Comparison of ENCODE assay signal across 13 cellular contexts in genomic region chr12:89493650-89494302, GRCh38. TPM values are rescaled to one million over a fixed set of nuclear protein-coding genes. Genes with fewer than 3 reads are reported as not detected.
DNase-seq lines count a peak whose midpoint lies in the region; ATAC-seq and TF ChIP-seq lines count a peak whose summit lies in the region.
"Had no signal": no experiment of that assay in that cellular context is flagged by ENCODE, and none has a peak within 500 bp of the region (broad histone marks: within the 10 kb centered on the region; RNA-seq: fewer than 3 reads in every experiment).

No MANE protein-coding gene starts in this region.

- peak overlapping the region; percentile 61 to 72 for H3K4me3 Mint-ChIP-seq in activated T-cell treated with anti-CD3 and anti-CD28 coated beads, Interleukin-2, amount 50 U/mL, for 72 hours
- peak overlapping the region; percentile 76 for H3K4me3 Mint-ChIP-seq in activated T-helper 17 cell treated with anti-CD3 and anti-CD28 coated beads, Interleukin-2, amount 50 U/mL, for 72 hours
- H3K4me3 Mint-ChIP-seq in stimulated activated memory B cell treated with anti-CD40 and anti-IgM and Interleukin-4, amounts not matched to agents 10 μg/mL and 1 μg/mL and 100 μg/mL, for 72 hours: no peak overlapping the region
- no peak overlapping the region for H3K4me3 Mint-ChIP-seq in endothelial cell (ENCODE audit: unreplicated experiment)
- H3K4me3 Mint-ChIP-seq: mesothelial cell of epicardium had no signal

- H3K27ac Mint-ChIP-seq in activated T-cell treated with anti-CD3 and anti-CD28 coated beads, Interleukin-2, amount 50 U/mL, for 72 hours: peak overlapping the region; percentile 85
- peak overlapping the region; percentile 99 for H3K27ac Mint-ChIP-seq in activated T-helper 17 cell treated with anti-CD3 and anti-CD28 coated beads, Interleukin-2, amount 50 U/mL, for 72 hours
- H3K27ac Mint-ChIP-seq in stimulated activated memory B cell treated with anti-CD40 and anti-IgM and Interleukin-4, amounts not matched to agents 10 μg/mL and 1 μg/mL and 100 μg/mL, for 72 hours: peak overlapping the region; percentile 72
- no peak overlapping the region for H3K27ac Mint-ChIP-seq in endothelial cell (ENCODE audit: unreplicated experiment)
- H3K27ac Mint-ChIP-seq: mesothelial cell of epicardium had no signal

- peaks cover 8 to 10% of the 10 kb centered on the region in 2 donors for H3K36me3 Mint-ChIP-seq in activated T-cell treated with anti-CD3 and anti-CD28 coated beads, Interleukin-2, amount 50 U/mL, for 72 hours (ENCODE audit: insufficient read depth in 2 of 2)
- H3K36me3 Mint-ChIP-seq in activated T-helper 17 cell treated with anti-CD3 and anti-CD28 coated beads, Interleukin-2, amount 50 U/mL, for 72 hours (ENCODE audit: low read depth): peaks cover 74% of the 10 kb centered on the region
- H3K36me3 Mint-ChIP-seq in stimulated activated memory B cell treated with anti-CD40 and anti-IgM and Interleukin-4, amounts not matched to agents 10 μg/mL and 1 μg/mL and 100 μg/mL, for 72 hours: peaks cover 27% of the 10 kb centered on the region
- H3K36me3 Mint-ChIP-seq in endothelial cell (ENCODE audit: low read depth, unreplicated experiment): peaks cover 11% of the 10 kb centered on the region

- peaks cover 25% of the 10 kb centered on the region for H3K4me1 Mint-ChIP-seq in activated T-cell treated with anti-CD3 and anti-CD28 coated beads, Interleukin-2, amount 50 U/mL, for 72 hours (ENCODE audit: low read depth)
- peaks cover 22% of the 10 kb centered on the region for H3K4me1 Mint-ChIP-seq in activated T-helper 17 cell treated with anti-CD3 and anti-CD28 coated beads, Interleukin-2, amount 50 U/mL, for 72 hours
- H3K4me1 Mint-ChIP-seq in stimulated activated memory B cell treated with anti-CD40 and anti-IgM and Interleukin-4, amounts not matched to agents 10 μg/mL and 1 μg/mL and 100 μg/mL, for 72 hours: peaks cover 29% of the 10 kb centered on the region
- H3K4me1 Mint-ChIP-seq in endothelial cell (ENCODE audit: unreplicated experiment): peaks cover 15% of the 10 kb centered on the region
- H3K4me1 Mint-ChIP-seq: mesothelial cell of epicardium had no signal

- no peaks in the 10 kb centered on the region for H3K27me3 Mint-ChIP-seq in activated T-cell treated with anti-CD3 and anti-CD28 coated beads, Interleukin-2, amount 50 U/mL, for 72 hours (ENCODE audit: low read depth)
- no peaks in the 10 kb centered on the region for H3K27me3 Mint-ChIP-seq in activated T-helper 17 cell treated with anti-CD3 and anti-CD28 coated beads, Interleukin-2, amount 50 U/mL, for 72 hours
- H3K27me3 Mint-ChIP-seq in stimulated activated memory B cell treated with anti-CD40 and anti-IgM and Interleukin-4, amounts not matched to agents 10 μg/mL and 1 μg/mL and 100 μg/mL, for 72 hours: no peaks in the 10 kb centered on the region
- H3K27me3 Mint-ChIP-seq in endothelial cell (ENCODE audit: unreplicated experiment): no peaks in the 10 kb centered on the region

- TF ChIP-seq CTCF in endothelial cell (IDR thresholded peaks at IDR 0.05; ENCODE audit: unreplicated experiment): no peak

- H3K9me3 Mint-ChIP-seq in activated T-cell treated with anti-CD3 and anti-CD28 coated beads, Interleukin-2, amount 50 U/mL, for 72 hours: peaks cover 2 to 3% of the 10 kb centered on the region in 2 donors
- peaks cover 4% of the 10 kb centered on the region for H3K9me3 Mint-ChIP-seq in activated T-helper 17 cell treated with anti-CD3 and anti-CD28 coated beads, Interleukin-2, amount 50 U/mL, for 72 hours
- no peaks in the 10 kb centered on the region for H3K9me3 Mint-ChIP-seq in stimulated activated memory B cell treated with anti-CD40 and anti-IgM and Interleukin-4, amounts not matched to agents 10 μg/mL and 1 μg/mL and 100 μg/mL, for 72 hours
- H3K9me3 Mint-ChIP-seq in endothelial cell (ENCODE audit: unreplicated experiment): no peaks in the 10 kb centered on the region
- H3K9me3 Mint-ChIP-seq: mesothelial cell of epicardium had no signal

- ATAC-seq in activated T-cell treated with anti-CD3 and anti-CD28 coated beads, Interleukin-2, amount 50 U/mL, for 72 hours (replicated peaks in 1 of 2): no peak
- ATAC-seq in HG03025 (IDR thresholded peaks at IDR 0.05; ENCODE audit: low FRiP score, unreplicated experiment): peak; percentile 44
- no peak for ATAC-seq in activated T-helper 17 cell treated with anti-CD3 and anti-CD28 coated beads, Interleukin-2, amount 50 U/mL, for 72 hours (replicated peaks)
- ATAC-seq in stimulated activated memory B cell treated with anti-CD40 and anti-IgM and Interleukin-4, amounts not matched to agents 10 μg/mL and 1 μg/mL and 100 μg/mL, for 72 hours: peak; percentile 74

- DNase-seq in activated T-cell treated with anti-CD3 and anti-CD28 coated beads, Interleukin-2, amount 50 U/mL, for 72 hours: no peak
- no peak for DNase-seq in activated T-cell treated with anti-CD3 and anti-CD28 coated beads, Interleukin-2, amount 50 U/mL, for 48 hours
- no peak for DNase-seq in endothelial cell (ENCODE audit: low spot score)
- DNase-seq in islet precursor cell: no peak
- DNase-seq in middle frontal gyrus (ENCODE audit: extremely low spot score, low spot score): no peak
- DNase-seq: glutamatergic neuron, NCI-H2081, pancreas, spleen had no signal

RNA-seq across cellular contexts. Expression of gene GALNT4, which starts 30.8 kb away (rescaled TPM):
- total RNA-seq in activated T-cell treated with anti-CD3 and anti-CD28 coated beads, Interleukin-2, amount 50 U/mL, for 72 hours: 10 to 100 TPM in 1 of 2 donors, 1 to 10 TPM in 1; 6.7 to 10.6 TPM
- 10 to 100 TPM; 15.1 to 16.7 TPM for total RNA-seq in activated T-helper 17 cell treated with anti-CD3 and anti-CD28 coated beads, Interleukin-2, amount 50 U/mL, for 72 hours
- 5.7 TPM for total RNA-seq in endothelial cell (ENCODE audit: unreplicated experiment)

RNA-seq across cellular contexts. Expression of gene POC1B, which starts 32.1 kb away (rescaled TPM):
- 10 to 100 TPM; 53.8 to 64.3 TPM for total RNA-seq in activated T-cell treated with anti-CD3 and anti-CD28 coated beads, Interleukin-2, amount 50 U/mL, for 72 hours
- 10 to 100 TPM; 47.5 to 54.3 TPM for total RNA-seq in activated T-helper 17 cell treated with anti-CD3 and anti-CD28 coated beads, Interleukin-2, amount 50 U/mL, for 72 hours
- total RNA-seq in endothelial cell (ENCODE audit: unreplicated experiment): 22.7 TPM

Comparison
In these comparisons a context has a peak if more than half of its experiments do, and no peak if none do; other contexts are left out.
1. ATAC-seq: peak in HG03025 (single experiment) and stimulated activated memory B cell treated with anti-CD40 and anti-IgM and Interleukin-4, amounts not matched to agents 10 μg/mL and 1 μg/mL and 100 μg/mL, for 72 hours (single experiment); none in activated T-cell treated with anti-CD3 and anti-CD28 coated beads, Interleukin-2, amount 50 U/mL, for 72 hours (0 of 2) and activated T-helper 17 cell treated with anti-CD3 and anti-CD28 coated beads, Interleukin-2, amount 50 U/mL, for 72 hours (single experiment).
2. H3K4me3 Mint-ChIP-seq: peak in activated T-cell treated with anti-CD3 and anti-CD28 coated beads, Interleukin-2, amount 50 U/mL, for 72 hours (2 of 2) and activated T-helper 17 cell treated with anti-CD3 and anti-CD28 coated beads, Interleukin-2, amount 50 U/mL, for 72 hours (single experiment); none in stimulated activated memory B cell treated with anti-CD40 and anti-IgM and Interleukin-4, amounts not matched to agents 10 μg/mL and 1 μg/mL and 100 μg/mL, for 72 hours (single experiment) and endothelial cell (single experiment).